In the genomic region with DNA sequence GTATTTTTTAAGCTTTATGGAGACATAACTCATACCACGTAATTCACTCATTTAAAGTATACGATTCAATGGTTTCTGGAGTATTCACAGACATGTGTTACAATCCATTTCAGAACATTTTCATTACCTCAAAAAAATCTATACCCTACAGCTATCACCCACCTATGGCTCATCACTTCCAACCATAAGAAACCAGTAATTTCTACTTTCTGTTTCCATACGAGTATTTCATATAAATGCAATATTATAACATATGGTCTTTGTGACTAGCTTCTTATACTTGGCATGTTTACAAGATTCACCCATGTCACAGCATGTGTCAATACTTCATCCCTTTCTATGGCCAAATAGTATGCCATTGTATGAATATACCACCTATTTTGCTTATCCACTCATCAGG, we compare ENCODE assay signal across 1 cellular context.
TF ChIP-seq lines count a peak whose summit lies in the region.

No MANE protein-coding gene starts in this region.

TF ChIP-seq in GM12878, 131 proteins besides CTCF, POLR2A, EP300 and RAD21:
- TF ChIP-seq KDM1A (IDR thresholded peaks at IDR 0.05; ENCODE audit: borderline replicate concordance) = no peak
- no peak for TF ChIP-seq PAX5 (IDR thresholded peaks at IDR 0.05; ENCODE audit: borderline replicate concordance, low read depth, low read length)
- TF ChIP-seq YBX1 (IDR thresholded peaks at IDR 0.05) = no peak
- TF ChIP-seq IKZF2 (IDR thresholded peaks at IDR 0.05) = no peak
- no peak for TF ChIP-seq RBBP5 (conservative IDR thresholded peaks at IDR 0.05)
- TF ChIP-seq SMAD5 (IDR thresholded peaks at IDR 0.05; ENCODE audit: low read depth) = no peak
- TF ChIP-seq, protein P1, sequence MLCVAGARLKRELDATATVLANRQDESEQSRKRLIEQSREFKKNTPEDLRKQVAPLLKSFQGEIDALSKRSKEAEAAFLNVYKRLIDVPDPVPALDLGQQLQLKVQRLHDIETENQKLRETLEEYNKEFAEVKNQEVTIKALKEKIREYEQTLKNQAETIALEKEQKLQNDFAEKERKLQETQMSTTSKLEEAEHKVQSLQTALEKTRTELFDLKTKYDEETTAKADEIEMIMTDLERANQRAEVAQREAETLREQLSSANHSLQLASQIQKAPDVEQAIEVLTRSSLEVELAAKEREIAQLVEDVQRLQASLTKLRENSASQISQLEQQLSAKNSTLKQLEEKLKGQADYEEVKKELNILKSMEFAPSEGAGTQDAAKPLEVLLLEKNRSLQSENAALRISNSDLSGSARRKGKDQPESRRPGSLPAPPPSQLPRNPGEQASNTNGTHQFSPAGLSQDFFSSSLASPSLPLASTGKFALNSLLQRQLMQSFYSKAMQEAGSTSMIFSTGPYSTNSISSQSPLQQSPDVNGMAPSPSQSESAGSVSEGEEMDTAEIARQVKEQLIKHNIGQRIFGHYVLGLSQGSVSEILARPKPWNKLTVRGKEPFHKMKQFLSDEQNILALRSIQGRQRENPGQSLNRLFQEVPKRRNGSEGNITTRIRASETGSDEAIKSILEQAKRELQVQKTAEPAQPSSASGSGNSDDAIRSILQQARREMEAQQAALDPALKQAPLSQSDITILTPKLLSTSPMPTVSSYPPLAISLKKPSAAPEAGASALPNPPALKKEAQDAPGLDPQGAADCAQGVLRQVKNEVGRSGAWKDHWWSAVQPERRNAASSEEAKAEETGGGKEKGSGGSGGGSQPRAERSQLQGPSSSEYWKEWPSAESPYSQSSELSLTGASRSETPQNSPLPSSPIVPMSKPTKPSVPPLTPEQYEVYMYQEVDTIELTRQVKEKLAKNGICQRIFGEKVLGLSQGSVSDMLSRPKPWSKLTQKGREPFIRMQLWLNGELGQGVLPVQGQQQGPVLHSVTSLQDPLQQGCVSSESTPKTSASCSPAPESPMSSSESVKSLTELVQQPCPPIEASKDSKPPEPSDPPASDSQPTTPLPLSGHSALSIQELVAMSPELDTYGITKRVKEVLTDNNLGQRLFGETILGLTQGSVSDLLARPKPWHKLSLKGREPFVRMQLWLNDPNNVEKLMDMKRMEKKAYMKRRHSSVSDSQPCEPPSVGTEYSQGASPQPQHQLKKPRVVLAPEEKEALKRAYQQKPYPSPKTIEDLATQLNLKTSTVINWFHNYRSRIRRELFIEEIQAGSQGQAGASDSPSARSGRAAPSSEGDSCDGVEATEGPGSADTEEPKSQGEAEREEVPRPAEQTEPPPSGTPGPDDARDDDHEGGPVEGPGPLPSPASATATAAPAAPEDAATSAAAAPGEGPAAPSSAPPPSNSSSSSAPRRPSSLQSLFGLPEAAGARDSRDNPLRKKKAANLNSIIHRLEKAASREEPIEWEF (IDR thresholded peaks at IDR 0.05; ENCODE audit: insufficient replicate concordance, low read depth, low read length) = no peak
- TF ChIP-seq JUNB (IDR thresholded peaks at IDR 0.05) = no peak
- TF ChIP-seq, protein P2, sequence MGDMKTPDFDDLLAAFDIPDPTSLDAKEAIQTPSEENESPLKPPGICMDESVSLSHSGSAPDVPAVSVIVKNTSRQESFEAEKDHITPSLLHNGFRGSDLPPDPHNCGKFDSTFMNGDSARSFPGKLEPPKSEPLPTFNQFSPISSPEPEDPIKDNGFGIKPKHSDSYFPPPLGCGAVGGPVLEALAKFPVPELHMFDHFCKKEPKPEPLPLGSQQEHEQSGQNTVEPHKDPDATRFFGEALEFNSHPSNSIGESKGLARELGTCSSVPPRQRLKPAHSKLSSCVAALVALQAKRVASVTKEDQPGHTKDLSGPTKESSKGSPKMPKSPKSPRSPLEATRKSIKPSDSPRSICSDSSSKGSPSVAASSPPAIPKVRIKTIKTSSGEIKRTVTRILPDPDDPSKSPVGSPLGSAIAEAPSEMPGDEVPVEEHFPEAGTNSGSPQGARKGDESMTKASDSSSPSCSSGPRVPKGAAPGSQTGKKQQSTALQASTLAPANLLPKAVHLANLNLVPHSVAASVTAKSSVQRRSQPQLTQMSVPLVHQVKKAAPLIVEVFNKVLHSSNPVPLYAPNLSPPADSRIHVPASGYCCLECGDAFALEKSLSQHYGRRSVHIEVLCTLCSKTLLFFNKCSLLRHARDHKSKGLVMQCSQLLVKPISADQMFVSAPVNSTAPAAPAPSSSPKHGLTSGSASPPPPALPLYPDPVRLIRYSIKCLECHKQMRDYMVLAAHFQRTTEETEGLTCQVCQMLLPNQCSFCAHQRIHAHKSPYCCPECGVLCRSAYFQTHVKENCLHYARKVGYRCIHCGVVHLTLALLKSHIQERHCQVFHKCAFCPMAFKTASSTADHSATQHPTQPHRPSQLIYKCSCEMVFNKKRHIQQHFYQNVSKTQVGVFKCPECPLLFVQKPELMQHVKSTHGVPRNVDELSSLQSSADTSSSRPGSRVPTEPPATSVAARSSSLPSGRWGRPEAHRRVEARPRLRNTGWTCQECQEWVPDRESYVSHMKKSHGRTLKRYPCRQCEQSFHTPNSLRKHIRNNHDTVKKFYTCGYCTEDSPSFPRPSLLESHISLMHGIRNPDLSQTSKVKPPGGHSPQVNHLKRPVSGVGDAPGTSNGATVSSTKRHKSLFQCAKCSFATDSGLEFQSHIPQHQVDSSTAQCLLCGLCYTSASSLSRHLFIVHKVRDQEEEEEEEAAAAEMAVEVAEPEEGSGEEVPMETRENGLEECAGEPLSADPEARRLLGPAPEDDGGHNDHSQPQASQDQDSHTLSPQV (IDR thresholded peaks at IDR 0.05) = no peak
- TF ChIP-seq BRCA1 (IDR thresholded peaks at IDR 0.05; ENCODE audit: low read depth, low read length) = no peak
- TF ChIP-seq PAX8 (IDR thresholded peaks at IDR 0.05) = no peak
- TF ChIP-seq EZH2 (IDR thresholded peaks at IDR 0.05; ENCODE audit: borderline replicate concordance, control insufficient read depth, low read depth, low read length) = no peak
- TF ChIP-seq PML (IDR thresholded peaks at IDR 0.05; ENCODE audit: low read length) = no peak
- no peak for TF ChIP-seq KAT2A (conservative IDR thresholded peaks at IDR 0.05; ENCODE audit: control insufficient read depth, low read depth, low read length)
TF ChIP-seq in GM12878: peak in this region for 0.
